Comparison of ENCODE assay signal across 19 cellular contexts in genomic region chr1:81812712-81813111, GRCh38. TPM values are rescaled to one million over a fixed set of nuclear protein-coding genes. Genes with fewer than 3 reads are reported as not detected.
DNase-seq lines count a peak whose midpoint lies in the region; ATAC-seq, FAIRE-seq and TF ChIP-seq lines count a peak whose summit lies in the region.
"Had no signal": no experiment of that assay in that cellular context is flagged by ENCODE, and none has a peak within 500 bp of the region (broad histone marks: within the 10 kb centered on the region; RNA-seq: fewer than 3 reads in every experiment).

No MANE protein-coding gene starts in this region.

- ATAC-seq in left lobe of liver (peak; percentile 58), HG03439 (IDR thresholded peaks at IDR 0.05; ENCODE audit: unreplicated experiment) (no peak)
- ATAC-seq: activated CD8-positive, alpha-beta memory T cell treated with anti-CD3 and anti-CD28 coated beads, Interleukin-2, amount 10 ng/mL, durations not matched to agents 7 days and 5 days; gastroesophageal sphincter had no signal

- DNase-seq in DMS79 treated with DMSO at 0.1 percent for 48 hours (lab: John Stamatoyannopoulos, UW) (peak; percentile 24), NCI-H1105 (lab: John Stamatoyannopoulos, UW) (peak; percentile 11), bronchial epithelial cell (ENCODE audit: low read depth) (peak; percentile 46), left lobe of liver (ENCODE audit: low spot score) (no peak), superior temporal gyrus (ENCODE audit: extremely low spot score) (no peak), NCI-H146 treated with DMSO at 0.1 percent for 48 hours (lab: John Stamatoyannopoulos, UW; ENCODE audit: unreplicated experiment) (no peak)
- DNase-seq: activated CD4-positive, CD25-positive, alpha-beta regulatory T cell treated with anti-CD3 and anti-CD28 coated beads, Interleukin-2, amount 50 U/mL, for 72 hours; activated CD8-positive, alpha-beta memory T cell treated with anti-CD3 and anti-CD28 coated beads, Interleukin-2, amount 10 ng/mL, durations not matched to agents 7 days and 5 days; activated effector memory CD4-positive, alpha-beta T cell treated with Interleukin-2 at 50 U/mL for 16 hours; GOT3; lower lobe of right lung; MV-4-11; NCI-H345; SIG-M5; small intestine; T-helper 2 cell had no signal

- H3K36me3 ChIP-seq in bronchial epithelial cell (ENCODE audit: control insufficient read depth, insufficient read depth, low read length) = no peaks in the 10 kb centered on the region
- H3K36me3 ChIP-seq: gastroesophageal sphincter, lower lobe of right lung had no signal

- H3K4me3 ChIP-seq in bronchial epithelial cell (ENCODE audit: low read depth, low read length) = no peak overlapping the region
- H3K4me3 ChIP-seq: gastroesophageal sphincter, lower lobe of right lung had no signal

- FAIRE-seq in bronchial epithelial cell (lab: Jason Lieb, UNC) = no peak

- no peak for TF ChIP-seq CTCF in bronchial epithelial cell (IDR thresholded peaks at IDR 0.05; ENCODE audit: insufficient read depth, low read length, severe bottlenecking)

- H3K27me3 ChIP-seq in bronchial epithelial cell (ENCODE audit: control insufficient read depth, insufficient read depth, low read length) = no peaks in the 10 kb centered on the region
- H3K27me3 ChIP-seq: gastroesophageal sphincter had no signal

RNA-seq across cellular contexts. Expression of gene ADGRL2, which starts 12.0 kb away (rescaled TPM):
- total RNA-seq in bronchial epithelial cell (35.3 and 82.7 TPM in 2 replicates), left lobe of liver (36.5 TPM)
- total RNA-seq: B cell had no signal

Comparison
In these comparisons a context has a peak if more than half of its experiments do, and no peak if none do; other contexts are left out.
1. DNase-seq: peak in DMS79 treated with DMSO at 0.1 percent for 48 hours (single experiment), NCI-H1105 (single experiment) and bronchial epithelial cell (single experiment); none in left lobe of liver (single experiment), superior temporal gyrus (single experiment) and NCI-H146 treated with DMSO at 0.1 percent for 48 hours (single experiment).